1 cellular context compared by ENCODE assay signal in genomic region chr14:21071225-21072041, GRCh38.
A peak's percentile ranks its signal among the peaks of the same experiment; 100 is the strongest.
TF ChIP-seq lines count a peak whose summit lies in the region.

No MANE protein-coding gene starts in this region.

TF ChIP-seq in HepG2, 621 proteins besides CTCF, POLR2A, EP300 and RAD21 (continues in another document):
- TF ChIP-seq RBM22 (optimal IDR thresholded peaks at IDR 0.05; ENCODE audit: low read length) (no peak), MEIS2 (CRISPR knock-in tag; IDR thresholded peaks at IDR 0.05) (no peak), AHDC1 (CRISPR knock-in tag; IDR thresholded peaks at IDR 0.05; ENCODE audit: borderline replicate concordance) (peak; percentile 65; the same call in 1 of the 2 replicates), ZNF44 (CRISPR knock-in tag; IDR thresholded peaks at IDR 0.05) (no peak), ZNF572 (CRISPR knock-in tag; IDR thresholded peaks at IDR 0.05) (0 out of 2 replicates have a peak, but pooled peaks have one; percentile 65), BCL6 (CRISPR knock-in tag; IDR thresholded peaks at IDR 0.05) (peak; percentile 51), ZNF549 (CRISPR knock-in tag; IDR thresholded peaks at IDR 0.05) (no peak), ZNF362 (CRISPR knock-in tag; IDR thresholded peaks at IDR 0.05; ENCODE audit: borderline replicate concordance) (no peak), POLR2AphosphoS2 (IDR thresholded peaks at IDR 0.05; ENCODE audit: low read depth, low read length) (no peak), CCDC6 (CRISPR knock-in tag; IDR thresholded peaks at IDR 0.05) (no peak), ZBTB40 (IDR thresholded peaks at IDR 0.05) (no peak), ZBTB40 (CRISPR knock-in tag; IDR thresholded peaks at IDR 0.05) (0 out of 2 replicates have a peak, but pooled peaks have one; percentile 8)
- TF ChIP-seq, protein P1, sequence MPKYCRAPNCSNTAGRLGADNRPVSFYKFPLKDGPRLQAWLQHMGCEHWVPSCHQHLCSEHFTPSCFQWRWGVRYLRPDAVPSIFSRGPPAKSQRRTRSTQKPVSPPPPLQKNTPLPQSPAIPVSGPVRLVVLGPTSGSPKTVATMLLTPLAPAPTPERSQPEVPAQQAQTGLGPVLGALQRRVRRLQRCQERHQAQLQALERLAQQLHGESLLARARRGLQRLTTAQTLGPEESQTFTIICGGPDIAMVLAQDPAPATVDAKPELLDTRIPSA (CRISPR knock-in tag; IDR thresholded peaks at IDR 0.05; ENCODE audit: borderline replicate concordance): no peak
- TF ChIP-seq, protein P2, sequence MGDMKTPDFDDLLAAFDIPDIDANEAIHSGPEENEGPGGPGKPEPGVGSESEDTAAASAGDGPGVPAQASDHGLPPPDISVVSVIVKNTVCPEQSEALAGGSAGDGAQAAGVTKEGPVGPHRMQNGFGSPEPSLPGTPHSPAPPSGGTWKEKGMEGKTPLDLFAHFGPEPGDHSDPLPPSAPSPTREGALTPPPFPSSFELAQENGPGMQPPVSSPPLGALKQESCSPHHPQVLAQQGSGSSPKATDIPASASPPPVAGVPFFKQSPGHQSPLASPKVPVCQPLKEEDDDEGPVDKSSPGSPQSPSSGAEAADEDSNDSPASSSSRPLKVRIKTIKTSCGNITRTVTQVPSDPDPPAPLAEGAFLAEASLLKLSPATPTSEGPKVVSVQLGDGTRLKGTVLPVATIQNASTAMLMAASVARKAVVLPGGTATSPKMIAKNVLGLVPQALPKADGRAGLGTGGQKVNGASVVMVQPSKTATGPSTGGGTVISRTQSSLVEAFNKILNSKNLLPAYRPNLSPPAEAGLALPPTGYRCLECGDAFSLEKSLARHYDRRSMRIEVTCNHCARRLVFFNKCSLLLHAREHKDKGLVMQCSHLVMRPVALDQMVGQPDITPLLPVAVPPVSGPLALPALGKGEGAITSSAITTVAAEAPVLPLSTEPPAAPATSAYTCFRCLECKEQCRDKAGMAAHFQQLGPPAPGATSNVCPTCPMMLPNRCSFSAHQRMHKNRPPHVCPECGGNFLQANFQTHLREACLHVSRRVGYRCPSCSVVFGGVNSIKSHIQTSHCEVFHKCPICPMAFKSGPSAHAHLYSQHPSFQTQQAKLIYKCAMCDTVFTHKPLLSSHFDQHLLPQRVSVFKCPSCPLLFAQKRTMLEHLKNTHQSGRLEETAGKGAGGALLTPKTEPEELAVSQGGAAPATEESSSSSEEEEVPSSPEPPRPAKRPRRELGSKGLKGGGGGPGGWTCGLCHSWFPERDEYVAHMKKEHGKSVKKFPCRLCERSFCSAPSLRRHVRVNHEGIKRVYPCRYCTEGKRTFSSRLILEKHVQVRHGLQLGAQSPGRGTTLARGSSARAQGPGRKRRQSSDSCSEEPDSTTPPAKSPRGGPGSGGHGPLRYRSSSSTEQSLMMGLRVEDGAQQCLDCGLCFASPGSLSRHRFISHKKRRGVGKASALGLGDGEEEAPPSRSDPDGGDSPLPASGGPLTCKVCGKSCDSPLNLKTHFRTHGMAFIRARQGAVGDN (CRISPR knock-in tag; IDR thresholded peaks at IDR 0.05): peak; percentile 73
- TF ChIP-seq, protein P3, sequence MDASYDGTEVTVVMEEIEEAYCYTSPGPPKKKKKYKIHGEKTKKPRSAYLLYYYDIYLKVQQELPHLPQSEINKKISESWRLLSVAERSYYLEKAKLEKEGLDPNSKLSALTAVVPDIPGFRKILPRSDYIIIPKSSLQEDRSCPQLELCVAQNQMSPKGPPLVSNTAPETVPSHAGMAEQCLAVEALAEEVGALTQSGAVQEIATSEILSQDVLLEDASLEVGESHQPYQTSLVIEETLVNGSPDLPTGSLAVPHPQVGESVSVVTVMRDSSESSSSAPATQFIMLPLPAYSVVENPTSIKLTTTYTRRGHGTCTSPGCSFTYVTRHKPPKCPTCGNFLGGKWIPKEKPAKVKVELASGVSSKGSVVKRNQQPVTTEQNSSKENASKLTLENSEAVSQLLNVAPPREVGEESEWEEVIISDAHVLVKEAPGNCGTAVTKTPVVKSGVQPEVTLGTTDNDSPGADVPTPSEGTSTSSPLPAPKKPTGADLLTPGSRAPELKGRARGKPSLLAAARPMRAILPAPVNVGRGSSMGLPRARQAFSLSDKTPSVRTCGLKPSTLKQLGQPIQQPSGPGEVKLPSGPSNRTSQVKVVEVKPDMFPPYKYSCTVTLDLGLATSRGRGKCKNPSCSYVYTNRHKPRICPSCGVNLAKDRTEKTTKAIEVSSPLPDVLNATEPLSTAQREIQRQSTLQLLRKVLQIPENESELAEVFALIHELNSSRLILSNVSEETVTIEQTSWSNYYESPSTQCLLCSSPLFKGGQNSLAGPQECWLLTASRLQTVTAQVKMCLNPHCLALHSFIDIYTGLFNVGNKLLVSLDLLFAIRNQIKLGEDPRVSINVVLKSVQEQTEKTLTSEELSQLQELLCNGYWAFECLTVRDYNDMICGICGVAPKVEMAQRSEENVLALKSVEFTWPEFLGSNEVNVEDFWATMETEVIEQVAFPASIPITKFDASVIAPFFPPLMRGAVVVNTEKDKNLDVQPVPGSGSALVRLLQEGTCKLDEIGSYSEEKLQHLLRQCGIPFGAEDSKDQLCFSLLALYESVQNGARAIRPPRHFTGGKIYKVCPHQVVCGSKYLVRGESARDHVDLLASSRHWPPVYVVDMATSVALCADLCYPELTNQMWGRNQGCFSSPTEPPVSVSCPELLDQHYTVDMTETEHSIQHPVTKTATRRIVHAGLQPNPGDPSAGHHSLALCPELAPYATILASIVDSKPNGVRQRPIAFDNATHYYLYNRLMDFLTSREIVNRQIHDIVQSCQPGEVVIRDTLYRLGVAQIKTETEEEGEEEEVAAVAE (CRISPR knock-in tag; IDR thresholded peaks at IDR 0.05; ENCODE audit: borderline replicate concordance): no peak
- TF ChIP-seq, protein P4, sequence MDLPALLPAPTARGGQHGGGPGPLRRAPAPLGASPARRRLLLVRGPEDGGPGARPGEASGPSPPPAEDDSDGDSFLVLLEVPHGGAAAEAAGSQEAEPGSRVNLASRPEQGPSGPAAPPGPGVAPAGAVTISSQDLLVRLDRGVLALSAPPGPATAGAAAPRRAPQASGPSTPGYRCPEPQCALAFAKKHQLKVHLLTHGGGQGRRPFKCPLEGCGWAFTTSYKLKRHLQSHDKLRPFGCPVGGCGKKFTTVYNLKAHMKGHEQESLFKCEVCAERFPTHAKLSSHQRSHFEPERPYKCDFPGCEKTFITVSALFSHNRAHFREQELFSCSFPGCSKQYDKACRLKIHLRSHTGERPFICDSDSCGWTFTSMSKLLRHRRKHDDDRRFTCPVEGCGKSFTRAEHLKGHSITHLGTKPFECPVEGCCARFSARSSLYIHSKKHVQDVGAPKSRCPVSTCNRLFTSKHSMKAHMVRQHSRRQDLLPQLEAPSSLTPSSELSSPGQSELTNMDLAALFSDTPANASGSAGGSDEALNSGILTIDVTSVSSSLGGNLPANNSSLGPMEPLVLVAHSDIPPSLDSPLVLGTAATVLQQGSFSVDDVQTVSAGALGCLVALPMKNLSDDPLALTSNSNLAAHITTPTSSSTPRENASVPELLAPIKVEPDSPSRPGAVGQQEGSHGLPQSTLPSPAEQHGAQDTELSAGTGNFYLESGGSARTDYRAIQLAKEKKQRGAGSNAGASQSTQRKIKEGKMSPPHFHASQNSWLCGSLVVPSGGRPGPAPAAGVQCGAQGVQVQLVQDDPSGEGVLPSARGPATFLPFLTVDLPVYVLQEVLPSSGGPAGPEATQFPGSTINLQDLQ (CRISPR knock-in tag; IDR thresholded peaks at IDR 0.05): 0 out of 2 replicates have a peak, but pooled peaks have one; percentile 12
